Comparison of ENCODE assay signal across 10 cellular contexts in genomic region chr4:66169341-66169740, GRCh38.
A peak's percentile ranks its signal among the peaks of the same experiment; 100 is the strongest.
DNase-seq lines count a peak whose midpoint lies in the region; ATAC-seq lines count a peak whose summit lies in the region.
"Had no signal": no experiment of that assay in that cellular context is flagged by ENCODE, and none has a peak within 500 bp of the region (broad histone marks: within the 10 kb centered on the region; RNA-seq: fewer than 3 reads in every experiment).

No MANE protein-coding gene starts in this region.

- peaks cover 5% of the 10 kb centered on the region for H3K9me3 Mint-ChIP-seq in activated CD8-positive, alpha-beta memory T cell treated with anti-CD3 and anti-CD28 coated beads, Interleukin-2, amount 10 ng/mL, durations not matched to agents 7 days and 5 days (ENCODE audit: low read depth)

- CTCF ChIA-PET in activated CD8-positive, alpha-beta memory T cell treated with anti-CD3 and anti-CD28 coated beads, Interleukin-2, amount 10 ng/mL, durations not matched to agents 7 days and 5 days (lab: Charles Lee): no interaction called here

- H3K4me1 Mint-ChIP-seq in activated CD8-positive, alpha-beta memory T cell treated with anti-CD3 and anti-CD28 coated beads, Interleukin-2, amount 10 ng/mL, durations not matched to agents 7 days and 5 days: no peaks in the 10 kb centered on the region
- H3K4me1 Mint-ChIP-seq: CD4-positive, alpha-beta memory T cell had no signal

- H3K4me3 Mint-ChIP-seq in activated CD8-positive, alpha-beta memory T cell treated with anti-CD3 and anti-CD28 coated beads, Interleukin-2, amount 10 ng/mL, durations not matched to agents 7 days and 5 days: no peak overlapping the region
- H3K4me3 Mint-ChIP-seq: CD4-positive, alpha-beta memory T cell had no signal

- H3K27me3 Mint-ChIP-seq in activated CD8-positive, alpha-beta memory T cell treated with anti-CD3 and anti-CD28 coated beads, Interleukin-2, amount 10 ng/mL, durations not matched to agents 7 days and 5 days: no peaks in the 10 kb centered on the region
- H3K27me3 Mint-ChIP-seq: CD4-positive, alpha-beta memory T cell had no signal

- no peak overlapping the region for H3K27ac Mint-ChIP-seq in activated CD8-positive, alpha-beta memory T cell treated with anti-CD3 and anti-CD28 coated beads, Interleukin-2, amount 10 ng/mL, durations not matched to agents 7 days and 5 days
- H3K27ac Mint-ChIP-seq: CD4-positive, alpha-beta memory T cell had no signal

- no peaks in the 10 kb centered on the region for H3K36me3 Mint-ChIP-seq in activated CD8-positive, alpha-beta memory T cell treated with anti-CD3 and anti-CD28 coated beads, Interleukin-2, amount 10 ng/mL, durations not matched to agents 7 days and 5 days
- H3K36me3 Mint-ChIP-seq: CD4-positive, alpha-beta memory T cell had no signal

- ATAC-seq in activated CD8-positive, alpha-beta memory T cell treated with anti-CD3 and anti-CD28 coated beads, Interleukin-2, amount 10 ng/mL, durations not matched to agents 7 days and 5 days: no peak
- ATAC-seq in GM21786 (IDR thresholded peaks at IDR 0.05; ENCODE audit: unreplicated experiment): no peak

- peak; percentile 9 for DNase-seq in COLO829 (ENCODE audit: low spot score)
- DNase-seq in HT1080 (ENCODE audit: low read depth): peak; percentile 32
- peak; percentile 44 for DNase-seq in amniotic epithelial cell (ENCODE audit: low read depth)
- DNase-seq in iPS-NIHi7 (ENCODE audit: extremely low spot score): peak; percentile 34
- no peak for DNase-seq in NCI-H2081 treated with DMSO at 0.1 percent for 48 hours (lab: John Stamatoyannopoulos, UW)
- DNase-seq in activated CD8-positive, alpha-beta memory T cell treated with anti-CD3 and anti-CD28 coated beads, Interleukin-2, amount 10 ng/mL, durations not matched to agents 7 days and 5 days: no peak
- DNase-seq in AG20443 (ENCODE audit: low spot score): no peak
- DNase-seq: activated effector memory CD4-positive, alpha-beta T cell treated with anti-CD3 and anti-CD28 coated beads, Interleukin-2, amount 50 U/mL, for 16 hours; CD4-positive, alpha-beta memory T cell had no signal

Comparison
In these comparisons a context has a peak if more than half of its experiments do, and no peak if none do; other contexts are left out.
1. DNase-seq: peak in COLO829 (single experiment), HT1080 (single experiment), amniotic epithelial cell (single experiment) and iPS-NIHi7 (single experiment); none in NCI-H2081 treated with DMSO at 0.1 percent for 48 hours (single experiment), activated CD8-positive, alpha-beta memory T cell treated with anti-CD3 and anti-CD28 coated beads, Interleukin-2, amount 10 ng/mL, durations not matched to agents 7 days and 5 days (single experiment) and AG20443 (single experiment).